Comparison of ENCODE assay signal across 25 cellular contexts in the genomic region with DNA sequence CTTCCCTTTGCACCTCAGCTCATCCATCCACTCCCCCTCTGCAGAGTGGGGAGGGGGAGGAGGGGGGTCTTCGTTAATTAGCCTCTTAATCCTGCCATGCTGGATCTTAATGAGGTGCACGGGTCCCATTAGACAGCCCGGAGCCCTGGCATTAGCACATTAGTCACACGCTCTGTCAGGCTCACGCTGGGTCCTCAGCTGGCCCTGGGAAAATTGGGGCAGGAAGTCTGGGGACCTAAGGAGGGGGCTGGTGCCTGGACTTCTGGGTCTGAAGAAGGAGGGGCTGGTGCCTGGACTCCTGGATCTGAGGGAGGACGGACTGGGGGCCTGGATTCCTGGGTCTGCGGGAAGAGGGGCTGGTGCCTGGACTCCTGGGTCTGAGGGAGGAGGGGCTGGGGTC. TPM values are rescaled to one million over a fixed set of nuclear protein-coding genes. Genes with fewer than 3 reads are reported as not detected.
DNase-seq lines count a peak whose midpoint lies in the region; ATAC-seq and TF ChIP-seq lines count a peak whose summit lies in the region.
"Had no signal": no experiment of that assay in that cellular context is flagged by ENCODE, and none has a peak within 500 bp of the region (broad histone marks: within the 10 kb centered on the region; RNA-seq: fewer than 3 reads in every experiment).

No MANE protein-coding gene starts in this region.

- H3K27me3 ChIP-seq in H7 (ENCODE audit: control insufficient read depth, insufficient read depth, low read length): peaks cover 27% of the 10 kb centered on the region
- no peaks in the 10 kb centered on the region for H3K27me3 ChIP-seq in Panc1 (ENCODE audit: control insufficient read depth, insufficient read depth, low read length)
- H3K27me3 ChIP-seq in esophagus (ENCODE audit: control insufficient read depth in 1 of 2, insufficient read depth in 2 of 2, low read length in 2 of 2): no peaks in the 10 kb centered on the region
- H3K27me3 ChIP-seq in neuronal stem cell (ENCODE audit: control insufficient read depth in 3 of 3, insufficient read depth in 3 of 3, low read depth in 1 of 3, low read length in 3 of 3): peaks cover 3 to 58% (median 26%) of the 10 kb centered on the region in 3 experiments

- peak overlapping the region; percentile 93 for H2AK5ac ChIP-seq in neuronal stem cell (ENCODE audit: low read depth, low read length)

- peaks cover 23% of the 10 kb centered on the region for H3K4me1 Mint-ChIP-seq in activated CD4-positive, alpha-beta T cell treated with anti-CD3 and anti-CD28 coated beads, Interleukin-2, amount 10 ng/mL, durations not matched to agents 7 days and 5 days

- H3K4ac ChIP-seq in neuronal stem cell (ENCODE audit: low read length): no peak overlapping the region

- H3K36me3 Mint-ChIP-seq in activated CD4-positive, alpha-beta T cell treated with anti-CD3 and anti-CD28 coated beads, Interleukin-2, amount 10 ng/mL, durations not matched to agents 7 days and 5 days (ENCODE audit: low read depth): no peaks in the 10 kb centered on the region

- H3K4me1 ChIP-seq in Panc1 (ENCODE audit: control insufficient read depth, insufficient read depth, low read length) (peaks cover 12% of the 10 kb centered on the region), esophagus (ENCODE audit: control insufficient read depth in 2 of 2, insufficient read depth in 2 of 2, low read length in 1 of 2) (peaks cover 0 to 16% of the 10 kb centered on the region in 2 donors), neuronal stem cell (ENCODE audit: control insufficient read depth in 2 of 2, insufficient read depth in 1 of 2, low read depth in 1 of 2, low read length in 2 of 2) (peaks cover 6 to 16% of the 10 kb centered on the region in 2 donors)

- no peak overlapping the region for H2BK120ac ChIP-seq in neuronal stem cell (ENCODE audit: low read depth, low read length)

- POLR2A ChIA-PET in Panc1 (lab: Charles Lee): no interaction called here
- POLR2A ChIA-PET in activated CD4-positive, alpha-beta T cell treated with anti-CD3 and anti-CD28 coated beads, Interleukin-2, amount 10 ng/mL, durations not matched to agents 7 days and 5 days (lab: Charles Lee): no interaction called here

- H3K27me3 Mint-ChIP-seq in activated CD4-positive, alpha-beta T cell treated with anti-CD3 and anti-CD28 coated beads, Interleukin-2, amount 10 ng/mL, durations not matched to agents 7 days and 5 days: peaks cover 54% of the 10 kb centered on the region

- H4K91ac ChIP-seq in neuronal stem cell (ENCODE audit: low read depth, low read length, poor library complexity): no peak overlapping the region

- H2BK5ac ChIP-seq in neuronal stem cell (ENCODE audit: low read length): no peak overlapping the region

- DNase-seq in H7 (peak; percentile 62), Panc1 (ENCODE audit: low read depth, low spot score) (no peak), neuronal stem cell (ENCODE audit: low spot score) (peak; percentile 57), GM19240 (ENCODE audit: insufficient read length, low spot score) (no peak), AML-193 (lab: John Stamatoyannopoulos, UW) (no peak)
- DNase-seq in activated CD4-positive, alpha-beta T cell treated with anti-CD3 and anti-CD28 coated beads, Interleukin-2, amount 10 ng/mL, durations not matched to agents 7 days and 5 days: no peak
- DNase-seq: activated CD4-positive, alpha-beta T cell treated with anti-CD3 and anti-CD28 coated beads for 4 hours; activated naive CD4-positive, alpha-beta T cell treated with Interleukin-2 at 50 U/mL for 16 hours; activated T-cell treated with anti-CD3 and anti-CD28 coated beads, Interleukin-2, amount 50 U/mL, for 24 hours; amniotic stem cell; GM23248; left colon; MV-4-11; NCI-H1694; right lobe of liver; T-helper 2 cell had no signal

- no peak for TF ChIP-seq CTCF in Panc1 (IDR thresholded peaks at IDR 0.05)

- no peak overlapping the region for H4K8ac ChIP-seq in neuronal stem cell (ENCODE audit: low read depth, low read length)

- H2BK15ac ChIP-seq in neuronal stem cell (ENCODE audit: low read length): peak overlapping the region; percentile 89

- no peaks in the 10 kb centered on the region for H3K9me3 ChIP-seq in Panc1 (ENCODE audit: control insufficient read depth, insufficient read depth, low read depth, low read length)
- H3K9me3 ChIP-seq in esophagus (ENCODE audit: control insufficient read depth in 2 of 2, insufficient read depth in 1 of 2, low read depth in 1 of 2, low read length in 1 of 2): peaks cover 0 to 6% of the 10 kb centered on the region in 2 donors
- no peaks in the 10 kb centered on the region for H3K9me3 ChIP-seq in neuronal stem cell (replicated peaks in 1 of 2; ENCODE audit: control insufficient read depth in 2 of 2, insufficient read depth in 1 of 2, low read depth in 1 of 2, low read length in 2 of 2)
- H3K9me3 ChIP-seq: right lobe of liver, tibial nerve had no signal

- no peak overlapping the region for H3K4me3 ChIP-seq in H7 (ENCODE audit: insufficient read depth, low read depth, low read length)
- H3K4me3 ChIP-seq in Panc1 (ENCODE audit: low read depth in 2 of 2, low read length in 2 of 2): no peak overlapping the region
- H3K4me3 ChIP-seq in esophagus (ENCODE audit: low read depth in 1 of 2, low read length in 2 of 2): peak overlapping the region; percentile 16 to 59
- H3K4me3 ChIP-seq in neuronal stem cell (ENCODE audit: low read length in 2 of 2): no peak overlapping the region
- H3K4me3 ChIP-seq: GM23248, right lobe of liver, SK-N-MC had no signal

- no peak overlapping the region for H3K27ac ChIP-seq in Panc1 (ENCODE audit: low read length)
- peak overlapping the region; percentile 73 to 83 for H3K27ac ChIP-seq in esophagus (ENCODE audit: low read depth in 2 of 2, low read length in 1 of 2)
- H3K27ac ChIP-seq in neuronal stem cell (replicated peaks; ENCODE audit: low read length): no peak overlapping the region
- H3K27ac ChIP-seq: GM23248, right lobe of liver, SK-N-MC, tibial nerve had no signal

- H3K14ac ChIP-seq in neuronal stem cell (ENCODE audit: low read length): no peak overlapping the region

- H3K23ac ChIP-seq in neuronal stem cell (ENCODE audit: low read depth, low read length, poor library complexity): no peak overlapping the region

- H2BK12ac ChIP-seq in neuronal stem cell (ENCODE audit: low read length): peak overlapping the region; percentile 63

- intact Hi-C loops in Panc1 (cut with micrococcal nuclease; ENCODE audit: unreplicated experiment): no loop called here

- no peak overlapping the region for H3K27ac Mint-ChIP-seq in activated CD4-positive, alpha-beta T cell treated with anti-CD3 and anti-CD28 coated beads, Interleukin-2, amount 10 ng/mL, durations not matched to agents 7 days and 5 days
- H3K27ac Mint-ChIP-seq: activated T-cell treated with anti-CD3 and anti-CD28 coated beads, Interleukin-2, amount 50 U/mL, for 24 hours; natural killer cell treated with Interleukin-12 subunit alpha and Interleukin-12 subunit beta and Interleukin-15 and Interleukin-18, amount 100 ng/mL, for 72 hours had no signal

- no peak overlapping the region for H3K9ac ChIP-seq in neuronal stem cell (ENCODE audit: low read depth, low read length, poor library complexity)
- H3K9ac ChIP-seq: GM23248 had no signal

- in situ Hi-C loops in Panc1 (cut with HindIII; ENCODE audit: low pct_unique_long_range_greater_than_20kb, low sequenced_read_pairs): no loop called here

- peak overlapping the region; percentile 51 for H3K4me2 ChIP-seq in neuronal stem cell (ENCODE audit: insufficient read depth, low read length, poor library complexity, severe bottlenecking)

- no peaks in the 10 kb centered on the region for H3K36me3 ChIP-seq in H7 (replicated peaks; ENCODE audit: control insufficient read depth, insufficient read depth, low read length)
- no peaks in the 10 kb centered on the region for H3K36me3 ChIP-seq in Panc1 (ENCODE audit: control insufficient read depth, insufficient read depth, low read length)
- H3K36me3 ChIP-seq in esophagus (ENCODE audit: control insufficient read depth in 2 of 2, insufficient read depth in 2 of 2, low read length in 1 of 2): peaks cover 0 to 6% of the 10 kb centered on the region in 2 donors
- no peaks in the 10 kb centered on the region for H3K36me3 ChIP-seq in neuronal stem cell (replicated peaks in 1 of 2; ENCODE audit: control insufficient read depth in 2 of 2, insufficient read depth in 2 of 2, low read length in 2 of 2)
- H3K36me3 ChIP-seq: right lobe of liver, tibial nerve had no signal

- no peak overlapping the region for H3K4me3 Mint-ChIP-seq in activated CD4-positive, alpha-beta T cell treated with anti-CD3 and anti-CD28 coated beads, Interleukin-2, amount 10 ng/mL, durations not matched to agents 7 days and 5 days
- H3K4me3 Mint-ChIP-seq: activated T-cell treated with anti-CD3 and anti-CD28 coated beads, Interleukin-2, amount 50 U/mL, for 24 hours had no signal

- CTCF ChIA-PET in Panc1 (lab: Charles Lee): interaction anchor here (0.5 to 1.0 kb wide), 3 partner anchors 74 to 1109 kb away, joined by 3 to 5 read pairs (median 4); no protein-coding TSS in a partner anchor
- CTCF ChIA-PET in activated CD4-positive, alpha-beta T cell treated with anti-CD3 and anti-CD28 coated beads, Interleukin-2, amount 10 ng/mL, durations not matched to agents 7 days and 5 days (lab: Charles Lee): no interaction called here

- WGBS in esophagus, 2 donors: 25 to 26% methylated on average over 7 of the region's 7 CpGs
- WGBS in neuronal stem cell (ENCODE audit: extremely low coverage in 2 of 2, insufficient read length in 2 of 2, insufficient replicate concordance in 1 of 2), 2 donors: no CpG with 5 or more reads among the region's 7 CpGs

- peak overlapping the region; percentile 87 for H2AFZ ChIP-seq in neuronal stem cell (ENCODE audit: low read length)
- H2AFZ ChIP-seq: GM23248 had no signal

- ATAC-seq in Panc1: peak; percentile 15; the same call in 1 of the 2 replicates
- ATAC-seq in GM18520 (IDR thresholded peaks at IDR 0.05; ENCODE audit: unreplicated experiment): no peak
- ATAC-seq: natural killer cell treated with Interleukin-12 subunit alpha and Interleukin-12 subunit beta and Interleukin-15 and Interleukin-18, amount 100 ng/mL, for 72 hours; right lobe of liver had no signal

- no TSS peak for BruUV-seq in Panc1 (replicated peaks; lab: Mats Ljungman, UMichigan)

- no peaks in the 10 kb centered on the region for H3K9me3 Mint-ChIP-seq in activated CD4-positive, alpha-beta T cell treated with anti-CD3 and anti-CD28 coated beads, Interleukin-2, amount 10 ng/mL, durations not matched to agents 7 days and 5 days
- H3K9me3 Mint-ChIP-seq: activated T-cell treated with anti-CD3 and anti-CD28 coated beads, Interleukin-2, amount 50 U/mL, for 24 hours; CD8-positive, alpha-beta memory T cell; natural killer cell treated with Interleukin-12 subunit alpha and Interleukin-12 subunit beta and Interleukin-15 and Interleukin-18, amount 100 ng/mL, for 72 hours had no signal

- peak overlapping the region; percentile 93 for H3K18ac ChIP-seq in neuronal stem cell (ENCODE audit: low read length)

- H3K79me1 ChIP-seq in neuronal stem cell (ENCODE audit: low read depth, low read length): peaks cover 1% of the 10 kb centered on the region

RNA-seq across cellular contexts. Expression of a gene that starts 0.4 kb away (rescaled TPM):
- not detected in 2 replicates for total RNA-seq in H7 (2014; rRNA removed; shearing (Covaris generic))
- 0.46 TPM for total RNA-seq in Panc1 (2021; ENCODE audit: unreplicated experiment)
- 0.85 TPM for polyA plus RNA-seq in Panc1 (2012; ENCODE audit: insufficient read length)
- polyA plus RNA-seq in esophagus: 100 to 1,000 TPM; 296 to 510 TPM
- polyA plus RNA-seq in neuronal stem cell (2013, experiment 1 of 2): 2.0 TPM
- polyA plus RNA-seq in neuronal stem cell (2013, experiment 2 of 2): 1.6 TPM
- not detected for total RNA-seq in activated CD4-positive, alpha-beta T cell treated with anti-CD3 and anti-CD28 coated beads, Interleukin-2, amount 10 ng/mL, durations not matched to agents 7 days and 5 days
- total RNA-seq: activated CD8-positive, alpha-beta memory T cell treated with anti-CD3 and anti-CD28 coated beads for 36 hours; CD8-positive, alpha-beta memory T cell; GM23248; HT-29; left colon; natural killer cell treated with Interleukin-12 subunit alpha and Interleukin-12 subunit beta and Interleukin-15 and Interleukin-18, amount 100 ng/mL, for 72 hours; right lobe of liver; tibial nerve had no signal
- polyA plus RNA-seq: CD8-positive, alpha-beta memory T cell; GM23248 had no signal

RNA-seq across cellular contexts. Expression of a gene that starts 7.7 kb away (rescaled TPM):
- not detected in 2 replicates for total RNA-seq in H7 (2014; rRNA removed; shearing (Covaris generic))
- total RNA-seq in Panc1 (2021; ENCODE audit: unreplicated experiment): 0.33 TPM
- not detected for polyA plus RNA-seq in Panc1 (2012; ENCODE audit: insufficient read length)
- under 1 TPM in 1 of 2 donors, not detected in 1; 0.22 TPM for polyA plus RNA-seq in esophagus
- polyA plus RNA-seq in neuronal stem cell (2013, experiment 1 of 2): not detected
- polyA plus RNA-seq in neuronal stem cell (2013, experiment 2 of 2): not detected
- not detected for total RNA-seq in activated CD4-positive, alpha-beta T cell treated with anti-CD3 and anti-CD28 coated beads, Interleukin-2, amount 10 ng/mL, durations not matched to agents 7 days and 5 days
- total RNA-seq: activated CD8-positive, alpha-beta memory T cell treated with anti-CD3 and anti-CD28 coated beads for 36 hours; bronchial epithelial cell; CD8-positive, alpha-beta memory T cell; GM23248; HT-29; left colon; natural killer cell treated with Interleukin-12 subunit alpha and Interleukin-12 subunit beta and Interleukin-15 and Interleukin-18, amount 100 ng/mL, for 72 hours; right lobe of liver had no signal
- polyA plus RNA-seq: CD8-positive, alpha-beta memory T cell; GM23248 had no signal

RNA-seq across cellular contexts. Expression of a gene that starts 48.5 kb away (rescaled TPM):
- not detected in 2 replicates for total RNA-seq in H7 (2014; rRNA removed; shearing (Covaris generic))
- not detected for total RNA-seq in Panc1 (2021; ENCODE audit: unreplicated experiment)
- polyA plus RNA-seq in Panc1 (2012; ENCODE audit: insufficient read length): not detected
- not detected for polyA plus RNA-seq in esophagus
- not detected for polyA plus RNA-seq in neuronal stem cell (2013, experiment 1 of 2)
- polyA plus RNA-seq in neuronal stem cell (2013, experiment 2 of 2): 0.06 TPM
- not detected for total RNA-seq in activated CD4-positive, alpha-beta T cell treated with anti-CD3 and anti-CD28 coated beads, Interleukin-2, amount 10 ng/mL, durations not matched to agents 7 days and 5 days
- total RNA-seq: activated CD8-positive, alpha-beta memory T cell treated with anti-CD3 and anti-CD28 coated beads for 36 hours; bronchial epithelial cell; CD8-positive, alpha-beta memory T cell; GM23248; HT-29; left colon; natural killer cell treated with Interleukin-12 subunit alpha and Interleukin-12 subunit beta and Interleukin-15 and Interleukin-18, amount 100 ng/mL, for 72 hours; right lobe of liver; tibial nerve had no signal
- polyA plus RNA-seq: CD8-positive, alpha-beta memory T cell; GM23248 had no signal

RNA-seq across cellular contexts. Expression of a gene that starts 52.3 kb away (rescaled TPM):
- total RNA-seq in H7 (2014; rRNA removed; shearing (Covaris generic)): not detected in 2 replicates
- total RNA-seq in Panc1 (2021; ENCODE audit: unreplicated experiment): not detected
- polyA plus RNA-seq in Panc1 (2012; ENCODE audit: insufficient read length): not detected
- polyA plus RNA-seq in esophagus: not detected
- polyA plus RNA-seq in neuronal stem cell (2013, experiment 1 of 2): 0.03 TPM
- polyA plus RNA-seq in neuronal stem cell (2013, experiment 2 of 2): 0.03 TPM
- total RNA-seq in activated CD4-positive, alpha-beta T cell treated with anti-CD3 and anti-CD28 coated beads, Interleukin-2, amount 10 ng/mL, durations not matched to agents 7 days and 5 days: not detected
- total RNA-seq: bronchial epithelial cell; GM23248; HT-29; left colon; natural killer cell treated with Interleukin-12 subunit alpha and Interleukin-12 subunit beta and Interleukin-15 and Interleukin-18, amount 100 ng/mL, for 72 hours; right lobe of liver; tibial nerve had no signal
- polyA plus RNA-seq: CD8-positive, alpha-beta memory T cell; GM23248 had no signal

Comparison
In these comparisons a context has a peak if more than half of its experiments do, and no peak if none do; other contexts are left out.
1. DNase-seq: peak in H7 (single experiment) and neuronal stem cell (single experiment); none in Panc1 (single experiment), GM19240 (single experiment), AML-193 (0 of 2) and activated CD4-positive, alpha-beta T cell treated with anti-CD3 and anti-CD28 coated beads, Interleukin-2, amount 10 ng/mL, durations not matched to agents 7 days and 5 days (single experiment).
2. H3K4me3 ChIP-seq: peak in esophagus (2 of 2); none in H7 (single experiment), Panc1 (0 of 2) and neuronal stem cell (0 of 2).
3. H3K27ac ChIP-seq: peak in esophagus (2 of 2); none in Panc1 (single experiment) and neuronal stem cell (single experiment).